12 cellular contexts compared by ENCODE assay signal in genomic region chr2:186903183-186903582, GRCh38. TPM values are rescaled to one million over a fixed set of nuclear protein-coding genes. Genes with fewer than 3 reads are reported as not detected.
DNase-seq lines count a peak whose midpoint lies in the region; TF ChIP-seq lines count a peak whose summit lies in the region.
"Had no signal": no experiment of that assay in that cellular context is flagged by ENCODE, and none has a peak within 500 bp of the region (broad histone marks: within the 10 kb centered on the region; RNA-seq: fewer than 3 reads in every experiment).

No MANE protein-coding gene starts in this region.

- H3K27ac ChIP-seq in mesenchymal stem cell (ENCODE audit: low read length, poor library complexity, severe bottlenecking), result no peak overlapping the region

- H3K9me3 ChIP-seq in mesenchymal stem cell (ENCODE audit: control insufficient read depth, low read length), result no peaks in the 10 kb centered on the region

- in situ Hi-C loops in GM13977 (cut with MboI; ENCODE audit: low pct_unique_long_range_greater_than_20kb, low sequenced_read_pairs, unreplicated experiment), result no loop called here

- H3K4ac ChIP-seq in mesenchymal stem cell (ENCODE audit: low read depth in 1 of 2, low read length in 2 of 2), result no peak overlapping the region

- H2BK5ac ChIP-seq in mesenchymal stem cell (ENCODE audit: low read depth, low read length, poor library complexity, severe bottlenecking), result no peak overlapping the region

- H3K4me3 Mint-ChIP-seq in brain, result no peak overlapping the region
- H3K4me3 Mint-ChIP-seq: memory B cell had no signal

- H4K8ac ChIP-seq in mesenchymal stem cell (ENCODE audit: low read length), result no peak overlapping the region

- WGBS in mesenchymal stem cell, result 89% methylated on average over 1 of the region's 2 CpGs

- H3K79me1 ChIP-seq in mesenchymal stem cell (replicated peaks; ENCODE audit: low read length, poor library complexity, severe bottlenecking), result no peaks in the 10 kb centered on the region

- peaks cover 2 to 13% (median 12%) of the 10 kb centered on the region in 5 experiments for H3K9me3 Mint-ChIP-seq in brain

- no peak overlapping the region for H3K27ac Mint-ChIP-seq in brain
- H3K27ac Mint-ChIP-seq: memory B cell had no signal

- H3K23ac ChIP-seq in mesenchymal stem cell (ENCODE audit: low read length in 2 of 2), result no peak overlapping the region

- no peaks in the 10 kb centered on the region for H3K4me1 ChIP-seq in mesenchymal stem cell (ENCODE audit: control insufficient read depth, insufficient read depth, low read depth, low read length)

- H3K36me3 ChIP-seq in mesenchymal stem cell (ENCODE audit: control insufficient read depth in 1 of 2, insufficient read depth in 2 of 2, low read depth in 1 of 2, low read length in 2 of 2), result no peaks in the 10 kb centered on the region

- H2BK15ac ChIP-seq in mesenchymal stem cell (ENCODE audit: low read depth, poor library complexity, severe bottlenecking), result no peak overlapping the region

- DNase-seq in DMS53 (lab: John Stamatoyannopoulos, UW) (peak; percentile 61), LHCN-M2 (ENCODE audit: low read depth) (peak; percentile 22), mesenchymal stem cell (peak; percentile 35), SKM-1 treated with dmso at 0.1 percent for 144 hours (lab: John Stamatoyannopoulos, UW; ENCODE audit: unreplicated experiment) (no peak), DMS79 (lab: John Stamatoyannopoulos, UW) (no peak), GM13977 (ENCODE audit: low spot score) (no peak), 8988T (no peak)
- DNase-seq: GOT3 had no signal

- no peak overlapping the region for H2AK5ac ChIP-seq in mesenchymal stem cell (ENCODE audit: low read length, severe bottlenecking)

- no peak overlapping the region for H2AFZ ChIP-seq in mesenchymal stem cell (ENCODE audit: low read depth, low read length)

- TF ChIP-seq CTCF in brain (conservative IDR thresholded peaks at IDR 0.05), result peak; percentile 70 to 73
- no peak for TF ChIP-seq CTCF in GM13977 (IDR thresholded peaks at IDR 0.05; ENCODE audit: extremely low read depth, insufficient read depth, missing control alignments)

- no peaks in the 10 kb centered on the region for H3K36me3 Mint-ChIP-seq in brain
- H3K36me3 Mint-ChIP-seq: memory B cell had no signal

- no peaks in the 10 kb centered on the region for H3K27me3 ChIP-seq in mesenchymal stem cell (ENCODE audit: control insufficient read depth in 1 of 2, insufficient read depth in 1 of 2, low read length in 2 of 2)

- no peak overlapping the region for H3K9ac ChIP-seq in mesenchymal stem cell (ENCODE audit: low read length)

- no peak overlapping the region for H3K14ac ChIP-seq in mesenchymal stem cell (ENCODE audit: low read length in 2 of 2)

- H2BK120ac ChIP-seq in mesenchymal stem cell (ENCODE audit: low read depth, low read length), result no peak overlapping the region

- peaks cover 5% of the 10 kb centered on the region for H3K4me1 Mint-ChIP-seq in brain
- H3K4me1 Mint-ChIP-seq: memory B cell had no signal

- H3K18ac ChIP-seq in mesenchymal stem cell (ENCODE audit: low read depth in 1 of 2, low read length in 2 of 2), result no peak overlapping the region

- no peak overlapping the region for H4K91ac ChIP-seq in mesenchymal stem cell (ENCODE audit: low read length)

- no peak overlapping the region for H2BK12ac ChIP-seq in mesenchymal stem cell (ENCODE audit: low read length in 2 of 2)

- no peak overlapping the region for H3K4me2 ChIP-seq in mesenchymal stem cell (ENCODE audit: low read length, poor library complexity, severe bottlenecking)

- no peak overlapping the region for H3K4me3 ChIP-seq in mesenchymal stem cell (ENCODE audit: insufficient read depth in 1 of 2, low read depth in 1 of 2, low read length in 2 of 2)

- H3K27me3 Mint-ChIP-seq in brain, result no peaks in the 10 kb centered on the region
- H3K27me3 Mint-ChIP-seq: memory B cell had no signal

RNA-seq across cellular contexts. Expression of gene ZSWIM2, which starts 54.2 kb away (rescaled TPM):
- 0.06 TPM in 1 of 2 replicates, not detected in the other for total RNA-seq in LHCN-M2 (2014; rRNA removed)
- not detected for polyA plus RNA-seq in LHCN-M2 (2012)
- not detected for polyA plus RNA-seq in brain (ENCODE audit: insufficient read depth, low read depth, low replicate concordance)
- not detected for polyA plus RNA-seq in mesenchymal stem cell (2013, experiment 1 of 2)
- polyA plus RNA-seq in mesenchymal stem cell (2013, experiment 2 of 2), result not detected
- total RNA-seq: dermis microvascular lymphatic vessel endothelial cell had no signal
- polyA plus RNA-seq: urinary bladder had no signal

Comparison
In these comparisons a context has a peak if more than half of its experiments do, and no peak if none do; other contexts are left out.
1. DNase-seq: peak in DMS53 (single experiment), LHCN-M2 (single experiment) and mesenchymal stem cell (single experiment); none in SKM-1 treated with dmso at 0.1 percent for 144 hours (single experiment), DMS79 (single experiment), GM13977 (single experiment) and 8988T (single experiment).